Comparison of ENCODE assay signal across 23 cellular contexts in the genomic region with DNA sequence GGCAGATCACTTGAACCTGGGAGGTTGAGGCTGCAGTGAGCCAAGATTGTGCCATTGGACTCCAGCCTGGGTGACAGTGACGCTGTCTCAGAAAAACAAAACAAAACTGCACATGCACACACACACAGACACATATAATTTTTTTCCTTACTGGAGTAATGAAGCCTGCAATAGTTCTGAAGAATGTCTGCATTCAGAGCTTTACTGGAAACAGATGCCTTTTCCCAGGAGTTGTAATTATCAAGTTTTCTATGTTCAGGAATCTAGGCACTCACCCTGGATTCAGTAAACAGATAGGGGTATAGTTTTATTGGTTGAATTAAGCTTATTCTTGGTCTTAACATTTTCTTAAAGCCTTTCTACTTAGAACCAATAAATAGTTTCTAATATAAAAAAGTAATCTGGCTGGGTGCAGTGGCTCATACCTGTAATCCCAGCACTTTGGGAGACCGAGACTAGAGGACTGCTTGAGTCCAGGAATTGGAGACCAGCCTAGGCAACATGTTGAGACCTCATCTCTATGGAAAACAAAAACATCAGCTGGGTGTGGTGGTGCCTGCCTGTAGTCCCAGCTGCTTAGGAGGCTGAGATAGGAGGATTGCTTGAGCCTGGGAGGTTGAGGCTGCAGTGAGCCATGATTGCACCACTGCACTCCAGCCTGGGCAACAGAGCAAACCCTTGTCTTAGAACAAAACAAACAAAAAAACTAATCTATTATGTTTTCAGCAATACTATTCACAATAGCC. TPM values are rescaled to one million over a fixed set of nuclear protein-coding genes. Genes with fewer than 3 reads are reported as not detected.
"Had no signal": no experiment of that assay in that cellular context is flagged by ENCODE, and none has a peak within 500 bp of the region (broad histone marks: within the 10 kb centered on the region; RNA-seq: fewer than 3 reads in every experiment).

No MANE protein-coding gene starts in this region.

- H3K27ac ChIP-seq: adrenal gland, ascending aorta, brain microvascular endothelial cell, colonic mucosa, heart left ventricle, pancreas, psoas muscle, skin epidermis, transverse colon, vagina had no signal

- H3K4me3 ChIP-seq: adrenal gland, ascending aorta, colonic mucosa, dorsolateral prefrontal cortex, esophagus muscularis mucosa, heart left ventricle, pancreas, psoas muscle, skin epidermis, transverse colon, vagina had no signal

- H3K9me3 ChIP-seq: adrenal gland, ascending aorta, colonic mucosa, esophagus muscularis mucosa, heart left ventricle, pancreas, psoas muscle, transverse colon, vagina had no signal

- H3K9me3 Mint-ChIP-seq: activated T-helper 1 cell treated with anti-CD3 and anti-CD28 coated beads, Interleukin-12 subunit alpha, Interleukin-12 subunit beta, Interleukin-2, Interleukin-4 antibody, amounts not matched to agents 30 ng/mL and 10 ng/mL and 1 ng/mL, durations not matched to agents 14 hours and 24 hours and 36 hours; nephron had no signal

- DNase-seq: activated CD4-positive, alpha-beta T cell treated with anti-CD3 and anti-CD28 coated beads for 1 hour; activated CD4-positive, alpha-beta T cell treated with anti-CD3 and anti-CD28 coated beads, Interleukin-2, amount 50 U/mL, for 1 hour; activated CD8-positive, alpha-beta T cell treated with anti-CD3 and anti-CD28 coated beads, Interleukin-2, amount 10 ng/mL, durations not matched to agents 7 days and 5 days; activated gamma-delta T cell; activated naive CD4-positive, alpha-beta T cell treated with anti-CD3 and anti-CD28 coated beads, Interleukin-2, amount 50 U/mL, for 16 hours; brain microvascular endothelial cell; colonic mucosa; dorsolateral prefrontal cortex; heart left ventricle; kidney; pancreas; psoas muscle; right cardiac atrium; stimulated activated CD4-positive, alpha-beta T cell treated with anti-CD3 and anti-CD28 coated beads, Interleukin-1b, Interleukin-23, amount 100 ng/mL, for 48 hours; T-helper 9 cell; transverse colon had no signal

- H3K27me3 ChIP-seq: adrenal gland, ascending aorta, brain microvascular endothelial cell, colonic mucosa, dorsolateral prefrontal cortex, esophagus muscularis mucosa, heart left ventricle, pancreas, transverse colon, vagina had no signal

- H3K4me1 ChIP-seq: colonic mucosa had no signal

- FAIRE-seq: kidney, pancreas had no signal

- H3K4me3 Mint-ChIP-seq: activated CD8-positive, alpha-beta T cell treated with anti-CD3 and anti-CD28 coated beads, Interleukin-2, amount 10 ng/mL, durations not matched to agents 7 days and 5 days; activated T-helper 1 cell treated with anti-CD3 and anti-CD28 coated beads, Interleukin-12 subunit alpha, Interleukin-12 subunit beta, Interleukin-2, Interleukin-4 antibody, amounts not matched to agents 30 ng/mL and 10 ng/mL and 1 ng/mL, durations not matched to agents 14 hours and 24 hours and 36 hours; nephron had no signal

- ATAC-seq: activated CD8-positive, alpha-beta T cell treated with anti-CD3 and anti-CD28 coated beads, Interleukin-2, amount 10 ng/mL, durations not matched to agents 7 days and 5 days; psoas muscle; right cardiac atrium had no signal

- H3K36me3 ChIP-seq: adrenal gland, ascending aorta, brain microvascular endothelial cell, colonic mucosa, esophagus muscularis mucosa, heart left ventricle, pancreas, transverse colon, vagina had no signal

- H3K27ac Mint-ChIP-seq: activated CD8-positive, alpha-beta T cell treated with anti-CD3 and anti-CD28 coated beads, Interleukin-2, amount 10 ng/mL, durations not matched to agents 7 days and 5 days; activated T-helper 1 cell treated with anti-CD3 and anti-CD28 coated beads, Interleukin-12 subunit alpha, Interleukin-12 subunit beta, Interleukin-2, Interleukin-4 antibody, amounts not matched to agents 30 ng/mL and 10 ng/mL and 1 ng/mL, durations not matched to agents 14 hours and 24 hours and 36 hours had no signal

RNA-seq across cellular contexts. Expression of gene UQCRHL, which starts 55.9 kb away (rescaled TPM):
- total RNA-seq: ascending aorta had no signal
